In the genomic region with DNA sequence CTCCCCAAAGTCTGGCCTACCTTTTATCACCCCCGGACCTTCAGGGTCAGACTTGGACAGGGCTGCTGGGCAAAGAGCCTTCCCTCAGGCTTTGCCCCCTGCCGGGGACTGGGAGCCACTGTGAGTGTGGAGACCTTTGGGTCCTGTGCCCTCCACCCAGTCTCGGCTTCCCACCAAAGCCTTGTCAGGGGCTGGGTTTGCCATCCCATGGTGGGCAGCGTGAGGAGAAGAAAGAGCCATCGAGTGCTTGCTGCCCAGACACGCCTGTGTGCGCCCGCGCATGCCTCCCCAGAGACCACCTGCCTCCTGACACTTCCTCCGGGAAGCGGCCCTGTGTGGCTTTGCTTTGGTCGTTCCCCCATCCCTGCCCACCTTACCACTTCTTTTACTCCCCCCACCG, we compare ENCODE assay signal across 1 cellular context.
A peak's percentile ranks its signal among the peaks of the same experiment; 100 is the strongest.
TF ChIP-seq lines count a peak whose summit lies in the region.

No MANE protein-coding gene starts in this region.

TF ChIP-seq in K562, 482 proteins besides CTCF, POLR2A, EP300 and RAD21:
- peak; percentile 71 for TF ChIP-seq POLR2G (IDR thresholded peaks at IDR 0.05; ENCODE audit: low read depth, low read length)
- TF ChIP-seq PURB (CRISPR knock-in tag; IDR thresholded peaks at IDR 0.05; ENCODE audit: low read depth) = no peak
- TF ChIP-seq RBFOX2 (IDR thresholded peaks at IDR 0.05; ENCODE audit: low read depth, low read length) = peak; percentile 63
- TF ChIP-seq CXXC5 (CRISPR knock-in tag; IDR thresholded peaks at IDR 0.05) = no peak
- TF ChIP-seq RBM22 (IDR thresholded peaks at IDR 0.05; ENCODE audit: low read depth, low read length, poor library complexity, severe bottlenecking) = peak; percentile 42
